8 cellular contexts compared by ENCODE assay signal in the genomic region with DNA sequence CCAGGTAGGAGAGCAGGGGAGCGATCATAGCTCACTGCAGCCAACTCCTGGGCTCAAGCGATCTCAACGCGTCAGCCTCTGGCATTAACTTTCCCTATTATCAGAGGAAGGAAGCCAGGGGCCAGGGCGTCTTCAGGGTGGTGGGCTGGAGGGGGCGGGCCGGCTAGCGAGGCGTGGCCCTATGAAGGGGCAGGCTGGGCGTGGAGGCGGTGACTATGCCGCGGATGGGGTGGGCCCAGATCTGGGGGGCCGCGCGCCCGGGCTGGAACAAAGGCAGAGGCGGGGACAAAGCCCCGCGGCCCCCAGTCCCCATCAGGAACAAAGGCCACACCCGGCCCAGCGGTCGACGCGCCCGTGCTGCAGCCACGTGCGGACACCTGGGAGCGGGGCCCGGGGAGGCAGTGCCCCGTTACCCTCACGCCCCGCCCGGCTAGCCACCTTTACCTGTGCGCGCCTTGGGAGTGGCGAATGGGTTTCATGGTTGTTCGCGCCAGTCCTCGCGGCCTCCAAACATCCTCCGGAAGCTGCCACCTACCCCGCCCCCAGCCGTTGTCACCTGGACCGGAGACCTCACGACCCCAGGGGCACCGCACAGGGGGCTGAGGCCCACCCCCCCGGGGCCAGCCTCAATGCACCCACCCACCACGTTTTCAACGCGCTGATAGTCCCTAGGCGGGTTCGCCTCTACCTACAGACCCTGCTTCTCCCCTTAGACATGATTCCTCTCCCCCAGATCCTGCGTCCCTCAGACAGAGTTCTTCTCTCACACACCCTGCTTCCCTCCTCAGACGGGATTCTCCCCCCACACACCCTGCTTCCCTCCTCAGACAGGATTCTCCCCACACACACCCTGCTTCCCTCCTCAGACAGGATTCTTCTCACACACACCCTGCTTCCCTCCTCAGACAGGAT. TPM values are rescaled to one million over a fixed set of nuclear protein-coding genes. Genes with fewer than 3 reads are reported as not detected.
DNase-seq lines count a peak whose midpoint lies in the region; ATAC-seq, FAIRE-seq and TF ChIP-seq lines count a peak whose summit lies in the region.

No MANE protein-coding gene starts in this region.

- H3K4me1 ChIP-seq in mammary epithelial cell (ENCODE audit: insufficient read depth, low read length), result peaks cover 7% of the 10 kb centered on the region

- in situ Hi-C loops in mammary epithelial cell (cut with MboI; ENCODE audit: low sequenced_read_pairs in 2 of 2), result no loop called here

- no peak for TF ChIP-seq CTCF in mammary epithelial cell (conservative IDR thresholded peaks at IDR 0.05 in 1 of 2, IDR thresholded peaks at IDR 0.05 in 1 of 2; ENCODE audit: extremely low read depth in 1 of 2, insufficient read depth in 1 of 2, low read depth in 1 of 2, low read length in 2 of 2)
- no peak for TF ChIP-seq CTCF in type B pancreatic cell (conservative IDR thresholded peaks at IDR 0.05)
- TF ChIP-seq CTCF in WERI-Rb-1 (IDR thresholded peaks at IDR 0.05; ENCODE audit: low read depth, low read length), result no peak

- peak; percentile 34 for DNase-seq in DMS53 treated with DMSO at 0.1 percent for 48 hours (lab: John Stamatoyannopoulos, UW; ENCODE audit: unreplicated experiment)
- DNase-seq in NCI-H748 treated with DMSO at 0.1 percent for 48 hours (lab: John Stamatoyannopoulos, UW), result peak; percentile 88
- no peak for DNase-seq in mammary epithelial cell
- DNase-seq in memory B cell (ENCODE audit: low spot score in 2 of 2), result no peak
- DNase-seq in type B pancreatic cell (ENCODE audit: extremely low spot score, unreplicated experiment), result peak; percentile 89
- no peak for DNase-seq in GM12891 (ENCODE audit: insufficient read length, low spot score)
- DNase-seq in HCEC 1CT, result no peak
- DNase-seq in WERI-Rb-1, result no peak

- H3K4me1 Mint-ChIP-seq in memory B cell (peaks cover 7% of the 10 kb centered on the region), type B pancreatic cell (ENCODE audit: unreplicated experiment) (peaks cover 6% of the 10 kb centered on the region)

- dilution Hi-C loops in mammary epithelial cell (cut with HindIII; ENCODE audit: low sequenced_read_pairs), result no loop called here

- H3K36me3 ChIP-seq in mammary epithelial cell (ENCODE audit: insufficient read depth, low read length), result no peaks in the 10 kb centered on the region
- H3K36me3 ChIP-seq in WERI-Rb-1, result no peaks in the 10 kb centered on the region

- H3K36me3 Mint-ChIP-seq in memory B cell (no peaks in the 10 kb centered on the region), type B pancreatic cell (no peaks in the 10 kb centered on the region)

- CTCF ChIA-PET in mammary epithelial cell (lab: Charles Lee; ENCODE audit: low non-redundant PET), result no interaction called here

- H3K27me3 ChIP-seq in mammary epithelial cell (ENCODE audit: insufficient read depth, low read length), result no peaks in the 10 kb centered on the region
- no peaks in the 10 kb centered on the region for H3K27me3 ChIP-seq in WERI-Rb-1 (ENCODE audit: insufficient read depth, low read depth, severe bottlenecking)

- H3K4me3 Mint-ChIP-seq in memory B cell, result peak overlapping the region; percentile 68
- peak overlapping the region; percentile 83 for H3K4me3 Mint-ChIP-seq in type B pancreatic cell

- no peaks in the 10 kb centered on the region for H3K9me3 Mint-ChIP-seq in memory B cell
- H3K9me3 Mint-ChIP-seq in type B pancreatic cell, result no peaks in the 10 kb centered on the region

- H3K4me2 ChIP-seq in mammary epithelial cell (ENCODE audit: insufficient read depth, low read depth, low read length), result peak overlapping the region; percentile 81

- H3K9me3 ChIP-seq in mammary epithelial cell (replicated peaks; ENCODE audit: insufficient read depth, low read length) (no peaks in the 10 kb centered on the region), WERI-Rb-1 (ENCODE audit: severe bottlenecking) (no peaks in the 10 kb centered on the region)

- no peaks in the 10 kb centered on the region for H4K20me1 ChIP-seq in mammary epithelial cell (ENCODE audit: insufficient read depth, low read length)

- no TSS peak for BruUV-seq in mammary epithelial cell (replicated peaks; lab: Mats Ljungman, UMichigan)

- TF ChIP-seq POLR2A in GM12891 (IDR thresholded peaks at IDR 0.05; ENCODE audit: low read depth, low read length), result no peak

- peak overlapping the region in 2 of 3 experiments; percentile 11 to 29 for H3K4me3 ChIP-seq in mammary epithelial cell (replicated peaks in 1 of 3; ENCODE audit: insufficient read depth in 1 of 3, low read depth in 2 of 3, low read length in 3 of 3)
- no peak overlapping the region for H3K4me3 ChIP-seq in WERI-Rb-1 (ENCODE audit: low read depth, low read length)

- no peak overlapping the region for H3K9ac ChIP-seq in mammary epithelial cell (ENCODE audit: insufficient read depth, low read length)

- peak; percentile 77 for ATAC-seq in memory B cell (ENCODE audit: low read depth)

- peaks cover 33% of the 10 kb centered on the region for H3K27me3 Mint-ChIP-seq in memory B cell
- H3K27me3 Mint-ChIP-seq in type B pancreatic cell, result peaks cover 16% of the 10 kb centered on the region

- peak overlapping the region; percentile 76 for H2AFZ ChIP-seq in mammary epithelial cell (ENCODE audit: low read depth, low read length)

- intact Hi-C loops in mammary epithelial cell (cut with micrococcal nuclease), result no loop called here

- H3K27ac ChIP-seq in mammary epithelial cell (ENCODE audit: insufficient read depth, low read depth, low read length), result no peak overlapping the region
- H3K27ac ChIP-seq in WERI-Rb-1, result no peak overlapping the region

- no peak for FAIRE-seq in GM12891 (lab: Jason Lieb, UNC)

- H3K79me2 ChIP-seq in mammary epithelial cell (ENCODE audit: insufficient read depth, low read length), result no peaks in the 10 kb centered on the region

- H3K27ac Mint-ChIP-seq in memory B cell (no peak overlapping the region), type B pancreatic cell (peak overlapping the region; percentile 79)

- 31% methylated on average over 4 of the region's 55 CpGs for WGBS in mammary epithelial cell (ENCODE audit: low coverage, missing lambda C conversion rate)

TF ChIP-seq in GM12891, 5 proteins besides CTCF, POLR2A, EP300 and RAD21:
- TF ChIP-seq SPI1 (IDR thresholded peaks at IDR 0.05; ENCODE audit: low read depth, low read length) (no peak), POU2F2 (IDR thresholded peaks at IDR 0.05; ENCODE audit: low read depth, low read length) (no peak), PAX5 (IDR thresholded peaks at IDR 0.05; ENCODE audit: insufficient read depth, low read length, severe bottlenecking) (no peak), TAF1 (IDR thresholded peaks at IDR 0.05; ENCODE audit: low read depth, low read length) (no peak), POLR2AphosphoS5 (IDR thresholded peaks at IDR 0.05; ENCODE audit: low read depth, low read length) (no peak)
TF ChIP-seq in GM12891: peak in this region for 0.

RNA-seq across cellular contexts. Expression of gene TRIM28, which starts 5.4 kb away (rescaled TPM):
- total RNA-seq in mammary epithelial cell, result 100 to 1,000 TPM; 180 to 331 TPM
- polyA plus RNA-seq in mammary epithelial cell, result 386 TPM
- polyA minus RNA-seq in mammary epithelial cell, result 1,355 TPM
- total RNA-seq in type B pancreatic cell (ENCODE audit: low replicate concordance), result 401 and 679 TPM in 2 replicates
- polyA plus RNA-seq in GM12891 (2012; ENCODE audit: low read depth, missing spikeins), result 367 TPM

RNA-seq across cellular contexts. Expression of gene CHMP2A, which starts 16.4 kb away (rescaled TPM):
- 100 to 1,000 TPM in 1 of 2 donors, 10 to 100 TPM in 1; 74.2 to 107 TPM for total RNA-seq in mammary epithelial cell
- polyA plus RNA-seq in mammary epithelial cell, result 161 TPM
- 111 TPM for polyA minus RNA-seq in mammary epithelial cell
- total RNA-seq in type B pancreatic cell (ENCODE audit: low replicate concordance), result 86.5 and 97.7 TPM in 2 replicates
- polyA plus RNA-seq in GM12891 (2012; ENCODE audit: low read depth, missing spikeins), result 146 TPM

RNA-seq across cellular contexts. Expression of gene ZBTB45, which starts 18.9 kb away (rescaled TPM):
- total RNA-seq in mammary epithelial cell, result 10 to 100 TPM in 1 of 2 donors, 1 to 10 TPM in 1; 8.2 to 14.1 TPM
- 8.5 TPM for polyA plus RNA-seq in mammary epithelial cell
- polyA minus RNA-seq in mammary epithelial cell, result 4.0 TPM
- total RNA-seq in type B pancreatic cell (ENCODE audit: low replicate concordance), result 18.6 and 20.2 TPM in 2 replicates
- polyA plus RNA-seq in GM12891 (2012; ENCODE audit: low read depth, missing spikeins), result 6.1 TPM

RNA-seq across cellular contexts. Expression of gene UBE2M, which starts 19.9 kb away (rescaled TPM):
- total RNA-seq in mammary epithelial cell, result 10 to 100 TPM; 46.2 to 96.5 TPM
- 94.5 TPM for polyA plus RNA-seq in mammary epithelial cell
- 273 TPM for polyA minus RNA-seq in mammary epithelial cell
- total RNA-seq in type B pancreatic cell (ENCODE audit: low replicate concordance), result 78.0 and 81.9 TPM in 2 replicates
- 61.5 TPM for polyA plus RNA-seq in GM12891 (2012; ENCODE audit: low read depth, missing spikeins)

RNA-seq across cellular contexts. Expression of gene SLC27A5, which starts 26.7 kb away (rescaled TPM):
- 10 to 100 TPM in 1 of 2 donors, 1 to 10 TPM in 1; 4.5 to 12.6 TPM for total RNA-seq in mammary epithelial cell
- 24.7 TPM for polyA plus RNA-seq in mammary epithelial cell
- polyA minus RNA-seq in mammary epithelial cell, result 34.1 TPM
- total RNA-seq in type B pancreatic cell (ENCODE audit: low replicate concordance), result 5.7 and 9.3 TPM in 2 replicates
- 23.9 TPM for polyA plus RNA-seq in GM12891 (2012; ENCODE audit: low read depth, missing spikeins)

Comparison
In these comparisons a context has a peak if more than half of its experiments do, and no peak if none do; other contexts are left out.
1. DNase-seq: peak in DMS53 treated with DMSO at 0.1 percent for 48 hours (single experiment), NCI-H748 treated with DMSO at 0.1 percent for 48 hours (single experiment) and type B pancreatic cell (single experiment); none in mammary epithelial cell (single experiment), memory B cell (0 of 2), GM12891 (single experiment), HCEC 1CT (single experiment) and WERI-Rb-1 (single experiment).